ENCODE assay signal across 16 cellular contexts in genomic region chr5:176733586-176734262, GRCh38.
DNase-seq lines count a peak whose midpoint lies in the region; ATAC-seq and TF ChIP-seq lines count a peak whose summit lies in the region.
"Had no signal": no experiment of that assay in that cellular context is flagged by ENCODE, and none has a peak within 500 bp of the region (broad histone marks: within the 10 kb centered on the region; RNA-seq: fewer than 3 reads in every experiment).

No MANE protein-coding gene starts in this region.

- no peak for TF ChIP-seq CTCF in Peyer's patch (IDR thresholded peaks at IDR 0.05)
- TF ChIP-seq CTCF in foreskin fibroblast (IDR thresholded peaks at IDR 0.05; ENCODE audit: low read depth, low read length): no peak

- no peak for TF ChIP-seq POLR2A in Peyer's patch (IDR thresholded peaks at IDR 0.05)

- no peaks in the 10 kb centered on the region for H3K27me3 ChIP-seq in Peyer's patch
- H3K27me3 ChIP-seq: ovary had no signal

- H3K4me1 ChIP-seq in Peyer's patch: no peaks in the 10 kb centered on the region
- H3K4me1 ChIP-seq: left ventricle myocardium inferior had no signal

- no peak for ATAC-seq in sciatic nerve
- ATAC-seq: activated CD4-positive, alpha-beta T cell treated with anti-CD3 and anti-CD28 coated beads for 36 hours had no signal

- H3K4me3 ChIP-seq in Peyer's patch: no peak overlapping the region
- H3K4me3 ChIP-seq in foreskin fibroblast (ENCODE audit: low read depth in 1 of 2, low read length in 2 of 2): no peak overlapping the region
- H3K4me3 ChIP-seq: left ventricle myocardium inferior, ovary, SK-N-MC had no signal

- no peak overlapping the region for H3K27ac ChIP-seq in Peyer's patch
- H3K27ac ChIP-seq: 22Rv1, left ventricle myocardium inferior, ovary, SK-N-MC had no signal

- intact Hi-C loops in sciatic nerve (cut with DNase I): no loop called here

- DNase-seq in NCI-H2171 treated with DMSO at 0.1 percent for 48 hours (lab: John Stamatoyannopoulos, UW) (peak; percentile 4), NCI-H2171 (lab: John Stamatoyannopoulos, UW) (no peak), Peyer's patch (peak in 2 of 3 donors; percentile 22 to 38), foreskin fibroblast (peak; percentile 15 to 33), sciatic nerve (ENCODE audit: low spot score) (peak; percentile 40), NCI-H2107 treated with DMSO at 0.1 percent for 48 hours (lab: John Stamatoyannopoulos, UW; ENCODE audit: unreplicated experiment) (no peak), NCI-H510A (lab: John Stamatoyannopoulos, UW) (no peak), hippocampal formation (lab: John Stamatoyannopoulos, UW) (no peak)
- DNase-seq: activated CD4-positive, alpha-beta T cell treated with anti-CD3 and anti-CD28 coated beads for 36 hours; C1 segment of cervical spinal cord; left ventricle myocardium inferior; NCI-H345; stimulated activated CD4-positive, alpha-beta T cell treated with anti-CD3 and anti-CD28 coated beads, Interleukin-4, amount 100 ng/mL, for 1 hour had no signal

- H3K36me3 ChIP-seq in Peyer's patch: no peaks in the 10 kb centered on the region
- H3K36me3 ChIP-seq: left ventricle myocardium inferior, ovary had no signal

- H3K9me3 ChIP-seq in Peyer's patch: peaks cover 0 to 4% (median 0%) of the 10 kb centered on the region in 4 donors

Comparison
In these comparisons a context has a peak if more than half of its experiments do, and no peak if none do; other contexts are left out.
1. DNase-seq: peak in NCI-H2171 treated with DMSO at 0.1 percent for 48 hours (single experiment), Peyer's patch (2 of 3), foreskin fibroblast (2 of 2) and sciatic nerve (single experiment); none in NCI-H2171 (single experiment), NCI-H2107 treated with DMSO at 0.1 percent for 48 hours (single experiment), NCI-H510A (single experiment) and hippocampal formation (0 of 2).